Comparison of ENCODE assay signal across 8 cellular contexts in genomic region chr16:12801511-12802042, GRCh38. TPM values are rescaled to one million over a fixed set of nuclear protein-coding genes. Genes with fewer than 3 reads are reported as not detected.
DNase-seq lines count a peak whose midpoint lies in the region; ATAC-seq and TF ChIP-seq lines count a peak whose summit lies in the region.

No MANE protein-coding gene starts in this region.

- H3K27me3 ChIP-seq in IMR-90 (ENCODE audit: control insufficient read depth, insufficient read depth, low read length) (no peaks in the 10 kb centered on the region), ascending aorta (no peaks in the 10 kb centered on the region)

- CTCF ChIA-PET in IMR-90 (lab: Yijun Ruan, JAX), result no interaction called here

- peak overlapping the region; percentile 96 for H4K5ac ChIP-seq in IMR-90 (ENCODE audit: low read depth, low read length)

- H3K9me1 ChIP-seq in IMR-90 (ENCODE audit: insufficient read depth, low read length), result no peaks in the 10 kb centered on the region

- no peaks in the 10 kb centered on the region for H3K9me3 Mint-ChIP-seq in memory B cell

- no peak overlapping the region for H3K14ac ChIP-seq in IMR-90 (replicated peaks; ENCODE audit: low read depth, low read length)

- in situ Hi-C loops in G401 (cut with HindIII; ENCODE audit: low sequenced_read_pairs), result no loop called here
- in situ Hi-C loops in IMR-90 (cut with MboI; ENCODE audit: low sequenced_read_pairs), result no loop called here

- H2AK9ac ChIP-seq in IMR-90 (replicated peaks; ENCODE audit: low read depth, low read length, poor library complexity), result no peak overlapping the region

- dilution Hi-C loops in IMR-90 (cut with HindIII; ENCODE audit: low sequenced_read_pairs, unreplicated experiment), result no loop called here

- H3K27me3 Mint-ChIP-seq in memory B cell, result no peaks in the 10 kb centered on the region

- H2BK20ac ChIP-seq in IMR-90 (ENCODE audit: low read depth, low read length), result no peak overlapping the region

- H3K4me2 ChIP-seq in IMR-90 (ENCODE audit: low read depth, low read length), result peak overlapping the region; percentile 89

- TF ChIP-seq CTCF in IMR-90 (conservative IDR thresholded peaks at IDR 0.05; ENCODE audit: low read depth, low read length), result no peak
- TF ChIP-seq CTCF in ascending aorta (IDR thresholded peaks at IDR 0.05), result no peak

- H4K20me1 ChIP-seq in IMR-90 (ENCODE audit: insufficient read depth, low read length), result no peaks in the 10 kb centered on the region

- no peak for TF ChIP-seq POLR2A in IMR-90 (IDR thresholded peaks at IDR 0.05; ENCODE audit: low read depth, low read length)

- H4K91ac ChIP-seq in IMR-90 (ENCODE audit: insufficient read depth, low read depth, low read length), result peak overlapping the region; percentile 51; the same call in 1 of the 2 replicates

- H3K4me3 Mint-ChIP-seq in memory B cell, result peak overlapping the region; percentile 62

- H3K4me1 ChIP-seq in IMR-90 (ENCODE audit: control insufficient read depth, insufficient read depth, low read length) (peaks cover 4% of the 10 kb centered on the region), ascending aorta (peaks cover 3 to 19% of the 10 kb centered on the region in 2 donors)

- ATAC-seq in IMR-90 (ENCODE audit: low read depth), result no peak
- no peak for ATAC-seq in memory B cell (ENCODE audit: low read depth)

- 0 out of 2 replicates have a peak overlapping the region, but pooled peaks have one; percentile 4 for H3K9ac ChIP-seq in IMR-90 (ENCODE audit: low read depth, low read length)

- H3K27ac Mint-ChIP-seq in memory B cell, result no peak overlapping the region

- POLR2A ChIA-PET in IMR-90 (lab: Charles Lee; ENCODE audit: unreplicated experiment), result interaction anchor here (0.6 kb wide), 1 partner anchor 36 kb away, joined by 6 read pairs; no protein-coding TSS in a partner anchor

- H3K9me3 ChIP-seq in IMR-90 (ENCODE audit: control insufficient read depth, insufficient read depth, low read length) (no peaks in the 10 kb centered on the region), ascending aorta (no peaks in the 10 kb centered on the region)

- peak overlapping the region; percentile 39; the same call in 1 of the 2 replicates for H3K4ac ChIP-seq in IMR-90 (ENCODE audit: low read depth, low read length)

- intact Hi-C loops in IMR-90 (cut with micrococcal nuclease) (no loop called here), ascending aorta (cut with DNase I) (loop anchor here (10.0 kb wide), 1 partner anchor 1093 kb away; no protein-coding TSS in a partner anchor)

- peak overlapping the region; percentile 35; the same call in 1 of the 2 replicates for H2AK5ac ChIP-seq in IMR-90 (ENCODE audit: low read depth, low read length)

- TF ChIP-seq RAD21 in IMR-90 (IDR thresholded peaks at IDR 0.05; ENCODE audit: low read length), result no peak

- H3K18ac ChIP-seq in IMR-90 (ENCODE audit: low read depth, low read length), result peak overlapping the region; percentile 75; the same call in 1 of the 2 replicates

- no peak overlapping the region for H2BK15ac ChIP-seq in IMR-90 (ENCODE audit: low read depth, low read length)

- H3K23ac ChIP-seq in IMR-90 (ENCODE audit: low read depth, low read length), result no peak overlapping the region

- DNase-seq in G401 (ENCODE audit: low spot score) (peak; percentile 40), IMR-90 (peak; percentile 56), ascending aorta (ENCODE audit: low spot score in 2 of 2) (peak in 1 of 2 donors; percentile 71), memory B cell (ENCODE audit: low spot score in 2 of 2) (no peak), NCI-H1417 (lab: John Stamatoyannopoulos, UW) (no peak), HuH-7 (ENCODE audit: low spot score) (no peak), NCI-H2107 treated with DMSO at 0.1 percent for 48 hours (lab: John Stamatoyannopoulos, UW; ENCODE audit: unreplicated experiment) (no peak), NCI-H187 (lab: John Stamatoyannopoulos, UW) (no peak)

- peaks cover 25% of the 10 kb centered on the region for H3K4me1 Mint-ChIP-seq in memory B cell

- 0 out of 2 replicates have a peak overlapping the region, but pooled peaks have one; percentile 64 for H2BK120ac ChIP-seq in IMR-90 (ENCODE audit: low read depth, low read length)

- BruUV-seq in IMR-90 (replicated peaks; lab: Mats Ljungman, UMichigan), result no TSS peak

- H3K36me3 ChIP-seq in IMR-90 (ENCODE audit: control insufficient read depth, insufficient read depth, low read length), result no peaks in the 10 kb centered on the region
- no peaks in the 10 kb centered on the region for H3K36me3 ChIP-seq in ascending aorta

- peak overlapping the region; percentile 59 for H2BK5ac ChIP-seq in IMR-90 (ENCODE audit: low read depth, low read length, poor library complexity, severe bottlenecking)

- no peak overlapping the region for H2AFZ ChIP-seq in IMR-90 (replicated peaks; ENCODE audit: low read length, poor library complexity)

- H3K4me3 ChIP-seq in IMR-90 (ENCODE audit: insufficient read depth, low read depth, low read length) (no peak overlapping the region), ascending aorta (peak overlapping the region in 1 of 2 donors; percentile 7)

- H3K36me3 Mint-ChIP-seq in memory B cell, result peaks cover 4% of the 10 kb centered on the region

- H3K27ac ChIP-seq in IMR-90 (ENCODE audit: insufficient read depth, low read length) (peak overlapping the region; percentile 63; the same call in 1 of the 2 replicates), ascending aorta (peak overlapping the region; percentile 45 to 82)

- peaks cover 7 to 16% of the 10 kb centered on the region in 2 experiments; a peak in 3 of 4 replicates for H3K79me1 ChIP-seq in IMR-90 (ENCODE audit: low read depth in 1 of 2, low read length in 2 of 2)

- WGBS in IMR-90 (ENCODE audit: extremely low coverage in 2 of 2, insufficient read length in 1 of 2), 2 experiments, result no CpG with 5 or more reads among the region's 4 CpGs

- H4K8ac ChIP-seq in IMR-90 (ENCODE audit: low read depth in 2 of 2, low read length in 2 of 2), result peak overlapping the region; percentile 66 to 82; a peak in 2 of 4 replicates

- H3K56ac ChIP-seq in IMR-90 (ENCODE audit: extremely low read depth, insufficient read depth, low read length), result no peak overlapping the region

TF ChIP-seq in IMR-90, 13 proteins besides CTCF, POLR2A, EP300 and RAD21:
- TF ChIP-seq MXI1 (IDR thresholded peaks at IDR 0.05; ENCODE audit: borderline replicate concordance, low read depth, low read length), result no peak
- TF ChIP-seq CHD1 (IDR thresholded peaks at IDR 0.05; ENCODE audit: low read depth, low read length), result no peak
- no peak for TF ChIP-seq CEBPB (IDR thresholded peaks at IDR 0.05; ENCODE audit: low read depth, low read length)
- TF ChIP-seq MAZ (IDR thresholded peaks at IDR 0.05; ENCODE audit: borderline replicate concordance, low read depth, low read length), result no peak
- TF ChIP-seq RCOR1 (IDR thresholded peaks at IDR 0.05; ENCODE audit: insufficient replicate concordance, low read length), result no peak
- no peak for TF ChIP-seq MAFK (IDR thresholded peaks at IDR 0.05; ENCODE audit: low read depth, low read length)
- no peak for TF ChIP-seq SMC3 (IDR thresholded peaks at IDR 0.05; ENCODE audit: low read depth, low read length)
- TF ChIP-seq, protein P1, sequence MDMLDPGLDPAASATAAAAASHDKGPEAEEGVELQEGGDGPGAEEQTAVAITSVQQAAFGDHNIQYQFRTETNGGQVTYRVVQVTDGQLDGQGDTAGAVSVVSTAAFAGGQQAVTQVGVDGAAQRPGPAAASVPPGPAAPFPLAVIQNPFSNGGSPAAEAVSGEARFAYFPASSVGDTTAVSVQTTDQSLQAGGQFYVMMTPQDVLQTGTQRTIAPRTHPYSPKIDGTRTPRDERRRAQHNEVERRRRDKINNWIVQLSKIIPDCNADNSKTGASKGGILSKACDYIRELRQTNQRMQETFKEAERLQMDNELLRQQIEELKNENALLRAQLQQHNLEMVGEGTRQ (IDR thresholded peaks at IDR 0.05; ENCODE audit: low read depth, low read length), result no peak
- no peak for TF ChIP-seq NFE2L2 (IDR thresholded peaks at IDR 0.05; ENCODE audit: low read depth, low read length)
- no peak for TF ChIP-seq RFX5 (IDR thresholded peaks at IDR 0.05; ENCODE audit: low read depth, low read length)
- no peak for TF ChIP-seq ELK1 (IDR thresholded peaks at IDR 0.05; ENCODE audit: borderline replicate concordance, low read depth, low read length)
- TF ChIP-seq FOS (IDR thresholded peaks at IDR 0.05; ENCODE audit: low read depth, low read length), result no peak
- no peak for TF ChIP-seq BHLHE40 (IDR thresholded peaks at IDR 0.05; ENCODE audit: low read depth, low read length)

RNA-seq across cellular contexts. Expression of gene CPPED1, which starts 2.1 kb away (rescaled TPM):
- total RNA-seq in G401 (2014; rRNA removed; shearing (Covaris generic)), result 51.1 and 61.5 TPM in 2 replicates
- total RNA-seq in IMR-90 (2012; rRNA removed) (6.4 and 6.5 TPM in 2 replicates), ascending aorta (13.3 TPM)
- 4.3 and 5.1 TPM in 2 replicates for polyA plus RNA-seq in IMR-90 (2012; rRNA removed)
- 3.1 and 4.1 TPM in 2 replicates for polyA plus RNA-seq in IMR-90 (2012; cell fraction: cytosol; rRNA removed)
- 1.9 and 2.9 TPM in 2 replicates for polyA plus RNA-seq in IMR-90 (2012; cell fraction: nucleus; rRNA removed; ENCODE audit: low replicate concordance)

Comparison
In these comparisons a context has a peak if more than half of its experiments do, and no peak if none do; other contexts are left out.
1. DNase-seq: peak in G401 (single experiment) and IMR-90 (single experiment); none in memory B cell (0 of 2), NCI-H1417 (0 of 3), HuH-7 (single experiment), NCI-H2107 treated with DMSO at 0.1 percent for 48 hours (single experiment) and NCI-H187 (0 of 2).